ENCODE assay signal across 18 cellular contexts in genomic region chr3:158509891-158510290, GRCh38.
"Had no signal": no experiment of that assay in that cellular context is flagged by ENCODE, and none has a peak within 500 bp of the region (broad histone marks: within the 10 kb centered on the region; RNA-seq: fewer than 3 reads in every experiment).

No MANE protein-coding gene starts in this region.

- DNase-seq: cortex of kidney; effector CD4-positive, alpha-beta T cell; endodermal cell; foreskin fibroblast; gastrocnemius medialis; head of caudate nucleus; left ventricle myocardium superior; lower lobe of right lung; mucosa of descending colon; naive B cell; sigmoid colon; spleen; stimulated activated CD4-positive, alpha-beta T cell treated with anti-CD3 and anti-CD28 coated beads, Interleukin-4, amount 100 ng/mL, for 4 hours; stimulated activated naive CD8-positive, alpha-beta T cell treated with anti-CD3 and anti-CD28 coated beads, Interleukin-15, Interleukin-2, amounts not matched to agents 100 U/mL and 50 U/mL, for 24 hours; substantia nigra; testis; tibial artery; upper lobe of left lung had no signal
